9 cellular contexts compared by ENCODE assay signal in genomic region chr16:49158029-49158642, GRCh38.
DNase-seq lines count a peak whose midpoint lies in the region; ATAC-seq and TF ChIP-seq lines count a peak whose summit lies in the region.
"Had no signal": no experiment of that assay in that cellular context is flagged by ENCODE, and none has a peak within 500 bp of the region (broad histone marks: within the 10 kb centered on the region; RNA-seq: fewer than 3 reads in every experiment).

No MANE protein-coding gene starts in this region.

- no peak overlapping the region for H3K23ac ChIP-seq in trophoblast cell (ENCODE audit: low read length)

- DNase-seq in NCI-H2107 treated with DMSO at 0.1 percent for 48 hours (lab: John Stamatoyannopoulos, UW; ENCODE audit: unreplicated experiment) = peak; percentile 1
- DNase-seq in NCI-H2107 (lab: John Stamatoyannopoulos, UW) = no peak
- DNase-seq in NCI-H226 = peak; percentile 37
- DNase-seq in choroid plexus epithelial cell (ENCODE audit: low read depth) = peak; percentile 9
- peak; percentile 8 to 59 for DNase-seq in trophoblast cell
- DNase-seq in NCI-H2171 (lab: John Stamatoyannopoulos, UW) = no peak
- DNase-seq in left lung = no peak
- no peak for DNase-seq in mesenteric fat pad (ENCODE audit: low spot score)
- DNase-seq: nucleus accumbens had no signal

- no peak overlapping the region for H4K91ac ChIP-seq in trophoblast cell (ENCODE audit: low read depth, low read length)

- WGBS in trophoblast cell (ENCODE audit: extremely low coverage, insufficient coverage, insufficient read length) = no CpG with 5 or more reads among the region's 2 CpGs

- H3K27me3 ChIP-seq in trophoblast cell (ENCODE audit: insufficient read depth, low read length) (no peaks in the 10 kb centered on the region), left lung (no peaks in the 10 kb centered on the region)

- H4K12ac ChIP-seq in trophoblast cell (ENCODE audit: low read depth, low read length) = no peak overlapping the region

- TF ChIP-seq CTCF in choroid plexus epithelial cell (conservative IDR thresholded peaks at IDR 0.05; ENCODE audit: low read depth, low read length) (no peak), left lung (IDR thresholded peaks at IDR 0.05) (no peak)

- no peak overlapping the region for H3K18ac ChIP-seq in trophoblast cell (ENCODE audit: low read length)

- H3K79me1 ChIP-seq in trophoblast cell (ENCODE audit: low read length) = no peaks in the 10 kb centered on the region

- intact Hi-C loops in left lung (cut with DNase I) = no loop called here

- no peak for ATAC-seq in left lung

- H2BK5ac ChIP-seq in trophoblast cell (ENCODE audit: low read depth, low read length, poor library complexity) = no peak overlapping the region

- no peak overlapping the region for H2BK120ac ChIP-seq in trophoblast cell (ENCODE audit: insufficient read depth, low read length, poor library complexity)

- H3K4ac ChIP-seq in trophoblast cell (ENCODE audit: low read depth, low read length) = no peak overlapping the region

- H2AK5ac ChIP-seq in trophoblast cell (ENCODE audit: low read length) = no peak overlapping the region

- H3K4me1 ChIP-seq in trophoblast cell (ENCODE audit: control insufficient read depth in 1 of 2, insufficient read depth in 2 of 2, low read length in 2 of 2) = no peaks in the 10 kb centered on the region
- H3K4me1 ChIP-seq in left lung = no peaks in the 10 kb centered on the region

- H2BK12ac ChIP-seq in trophoblast cell (ENCODE audit: low read length) = no peak overlapping the region

- no peak overlapping the region for H3K4me2 ChIP-seq in trophoblast cell (ENCODE audit: low read length)

- H3K9me3 ChIP-seq in trophoblast cell (ENCODE audit: insufficient read depth, low read depth, low read length) (no peaks in the 10 kb centered on the region), left lung (peaks cover 0 to 12% of the 10 kb centered on the region in 2 donors)

- H3K79me2 ChIP-seq in trophoblast cell (ENCODE audit: control insufficient read depth, insufficient read depth, low read length, poor library complexity) = no peaks in the 10 kb centered on the region

- H3K4me3 ChIP-seq in choroid plexus epithelial cell (ENCODE audit: low read depth, low read length) (no peak overlapping the region), trophoblast cell (ENCODE audit: low read depth, low read length) (no peak overlapping the region), left lung (no peak overlapping the region)

- H3K9ac ChIP-seq in trophoblast cell (ENCODE audit: low read length) = no peak overlapping the region

- no peak overlapping the region for H3K14ac ChIP-seq in trophoblast cell (ENCODE audit: low read length)

- H2AFZ ChIP-seq in trophoblast cell (ENCODE audit: insufficient read depth, low read length, poor library complexity) = no peak overlapping the region

- no peaks in the 10 kb centered on the region for H3K36me3 ChIP-seq in trophoblast cell (ENCODE audit: control insufficient read depth in 1 of 2, insufficient read depth in 2 of 2, low read length in 2 of 2)
- H3K36me3 ChIP-seq in left lung = no peaks in the 10 kb centered on the region

- H3K27ac ChIP-seq in trophoblast cell (ENCODE audit: low read depth, low read length) (no peak overlapping the region), left lung (no peak overlapping the region)

- no peak overlapping the region for H4K8ac ChIP-seq in trophoblast cell (ENCODE audit: low read depth, low read length)

Comparison
In these comparisons a context has a peak if more than half of its experiments do, and no peak if none do; other contexts are left out.
1. DNase-seq: peak in NCI-H2107 treated with DMSO at 0.1 percent for 48 hours (single experiment), NCI-H226 (single experiment), choroid plexus epithelial cell (single experiment) and trophoblast cell (2 of 2); none in NCI-H2107 (single experiment), NCI-H2171 (single experiment), left lung (0 of 2) and mesenteric fat pad (single experiment).